Comparison of ENCODE assay signal across 33 cellular contexts in genomic region chrX:54818221-54818620, GRCh38. TPM values are rescaled to one million over a fixed set of nuclear protein-coding genes. Genes with fewer than 3 reads are reported as not detected.
"Had no signal": no experiment of that assay in that cellular context is flagged by ENCODE, and none has a peak within 500 bp of the region (broad histone marks: within the 10 kb centered on the region; RNA-seq: fewer than 3 reads in every experiment).

No MANE protein-coding gene starts in this region.

- H3K9me3 Mint-ChIP-seq: activated CD4-positive, alpha-beta memory T cell treated with anti-CD3 and anti-CD28 coated beads, Interleukin-2, amount 10 ng/mL, durations not matched to agents 7 days and 5 days; activated naive CD4-positive, alpha-beta T cell treated with anti-CD3 and anti-CD28 coated beads, Interleukin-2, amount 10 ng/mL, durations not matched to agents 7 days and 5 days; activated naive CD8-positive, alpha-beta T cell treated with anti-CD3 and anti-CD28 coated beads, Interleukin-2, amount 10 ng/mL, durations not matched to agents 7 days and 5 days; activated T-cell treated with anti-CD3 and anti-CD28 coated beads, Interleukin-2, amount 50 U/mL, for 24 hours; dendritic cell treated with granulocyte-macrophage colony-stimulating factor and Interleukin-4, amounts not matched to agents 40 ng/mL and 50 ng/mL, for 4 days; naive thymus-derived CD8-positive, alpha-beta T cell; T-helper 1 cell treated with Interleukin-12 subunit alpha and Interleukin-12 subunit beta and Interleukin-4 antibody, amounts not matched to agents 30 μg/mL and 1 μg/mL, for 36 hours had no signal

- H3K27ac ChIP-seq: ascending aorta, gastrocnemius medialis, hepatocyte, sigmoid colon, suprapubic skin, tibial artery, VCaP had no signal

- H3K27ac Mint-ChIP-seq: activated CD4-positive, alpha-beta memory T cell treated with anti-CD3 and anti-CD28 coated beads, Interleukin-2, amount 10 ng/mL, durations not matched to agents 7 days and 5 days; activated naive CD4-positive, alpha-beta T cell treated with anti-CD3 and anti-CD28 coated beads, Interleukin-2, amount 10 ng/mL, durations not matched to agents 7 days and 5 days; activated naive CD8-positive, alpha-beta T cell treated with anti-CD3 and anti-CD28 coated beads, Interleukin-2, amount 10 ng/mL, durations not matched to agents 7 days and 5 days; activated T-cell treated with anti-CD3 and anti-CD28 coated beads, Interleukin-2, amount 50 U/mL, for 24 hours; T-helper 1 cell treated with Interleukin-12 subunit alpha and Interleukin-12 subunit beta and Interleukin-4 antibody, amounts not matched to agents 30 μg/mL and 1 μg/mL, for 36 hours had no signal

- H3K9me3 ChIP-seq: ascending aorta, gastrocnemius medialis, sigmoid colon, suprapubic skin, tibial artery had no signal

- H3K4me1 Mint-ChIP-seq: activated CD4-positive, alpha-beta memory T cell treated with anti-CD3 and anti-CD28 coated beads, Interleukin-2, amount 10 ng/mL, durations not matched to agents 7 days and 5 days; brain had no signal

- H3K4me1 ChIP-seq: ascending aorta, gastrocnemius medialis, sigmoid colon, suprapubic skin, tibial artery had no signal

- H3K27me3 ChIP-seq: ascending aorta, gastrocnemius medialis, hepatocyte, sigmoid colon, suprapubic skin, tibial artery had no signal

- FAIRE-seq: keratinocyte, small intestine, TTC549 had no signal

- H3K4me2 ChIP-seq: hepatocyte had no signal

- H3K79me2 ChIP-seq: hepatocyte had no signal

- H2AFZ ChIP-seq: hepatocyte had no signal

- H3K4me3 Mint-ChIP-seq: activated CD4-positive, alpha-beta memory T cell treated with anti-CD3 and anti-CD28 coated beads, Interleukin-2, amount 10 ng/mL, durations not matched to agents 7 days and 5 days; activated naive CD4-positive, alpha-beta T cell treated with anti-CD3 and anti-CD28 coated beads, Interleukin-2, amount 10 ng/mL, durations not matched to agents 7 days and 5 days; activated naive CD8-positive, alpha-beta T cell treated with anti-CD3 and anti-CD28 coated beads, Interleukin-2, amount 10 ng/mL, durations not matched to agents 7 days and 5 days; activated T-cell treated with anti-CD3 and anti-CD28 coated beads, Interleukin-2, amount 50 U/mL, for 24 hours; brain; dendritic cell treated with granulocyte-macrophage colony-stimulating factor and Interleukin-4, amounts not matched to agents 40 ng/mL and 50 ng/mL, for 4 days; naive thymus-derived CD8-positive, alpha-beta T cell; T-helper 1 cell treated with Interleukin-12 subunit alpha and Interleukin-12 subunit beta and Interleukin-4 antibody, amounts not matched to agents 30 μg/mL and 1 μg/mL, for 36 hours had no signal

- H3K4me3 ChIP-seq: ascending aorta, gastrocnemius medialis, hepatocyte, sigmoid colon, suprapubic skin, tibial artery had no signal

- H3K27me3 Mint-ChIP-seq: activated CD4-positive, alpha-beta memory T cell treated with anti-CD3 and anti-CD28 coated beads, Interleukin-2, amount 10 ng/mL, durations not matched to agents 7 days and 5 days; activated naive CD4-positive, alpha-beta T cell treated with anti-CD3 and anti-CD28 coated beads, Interleukin-2, amount 10 ng/mL, durations not matched to agents 7 days and 5 days; activated naive CD8-positive, alpha-beta T cell treated with anti-CD3 and anti-CD28 coated beads, Interleukin-2, amount 10 ng/mL, durations not matched to agents 7 days and 5 days; dendritic cell treated with granulocyte-macrophage colony-stimulating factor and Interleukin-4, amounts not matched to agents 40 ng/mL and 50 ng/mL, for 4 days; naive thymus-derived CD8-positive, alpha-beta T cell had no signal

- DNase-seq: activated CD4-positive, alpha-beta memory T cell treated with anti-CD3 and anti-CD28 coated beads, Interleukin-2, amount 10 ng/mL, durations not matched to agents 7 days and 5 days; activated CD4-positive, alpha-beta T cell treated with anti-CD3 and anti-CD28 coated beads for 48 hours; activated CD8-positive, alpha-beta memory T cell treated with anti-CD3 and anti-CD28 coated beads, Interleukin-2, amount 50 U/mL, for 48 hours; activated gamma-delta T cell; activated naive CD4-positive, alpha-beta T cell treated with anti-CD3 and anti-CD28 coated beads, Interleukin-2, amount 10 ng/mL, durations not matched to agents 7 days and 5 days; activated naive CD8-positive, alpha-beta T cell treated with anti-CD3 and anti-CD28 coated beads, Interleukin-2, amount 10 ng/mL, durations not matched to agents 7 days and 5 days; activated T-cell treated with anti-CD3 and anti-CD28 coated beads, Interleukin-2, amount 50 U/mL, for 24 hours; erythroblast; gastrocnemius medialis; glutamatergic neuron; naive thymus-derived CD8-positive, alpha-beta T cell; sigmoid colon; small intestine; stimulated activated CD4-positive, alpha-beta T cell treated with anti-CD3 and anti-CD28 coated beads, Interleukin-1b, Interleukin-23, amount 100 ng/mL, for 48 hours; stimulated activated CD4-positive, alpha-beta T cell treated with anti-CD3 and anti-CD28 coated beads, Interleukin-4, amount 100 ng/mL, for 4 hours; stimulated activated naive CD4-positive, alpha-beta T cell; SW 1271; T-helper 9 cell; tibial artery had no signal

- ATAC-seq: activated CD4-positive, CD25-positive, alpha-beta regulatory T cell treated with anti-CD3 and anti-CD28 coated beads, Interleukin-2, amount 50 U/mL, for 24 hours; gastrocnemius medialis had no signal

RNA-seq across cellular contexts. Expression of gene ITIH6, which starts 20.2 kb away (rescaled TPM):
- total RNA-seq: activated CD4-positive, alpha-beta memory T cell treated with anti-CD3 and anti-CD28 coated beads, Interleukin-2, amount 10 ng/mL, durations not matched to agents 7 days and 5 days; activated naive CD8-positive, alpha-beta T cell treated with anti-CD3 and anti-CD28 coated beads, Interleukin-2, amount 10 ng/mL, durations not matched to agents 7 days and 5 days; ascending aorta; cardiac septum; cerebellum; gastrocnemius medialis; hepatocyte; naive thymus-derived CD8-positive, alpha-beta T cell; osteoblast; posterior vena cava had no signal
- polyA plus RNA-seq: hepatocyte; keratinocyte; naive thymus-derived CD8-positive, alpha-beta T cell; sigmoid colon; small intestine had no signal
